ENCODE assay signal across 10 cellular contexts in the genomic region with DNA sequence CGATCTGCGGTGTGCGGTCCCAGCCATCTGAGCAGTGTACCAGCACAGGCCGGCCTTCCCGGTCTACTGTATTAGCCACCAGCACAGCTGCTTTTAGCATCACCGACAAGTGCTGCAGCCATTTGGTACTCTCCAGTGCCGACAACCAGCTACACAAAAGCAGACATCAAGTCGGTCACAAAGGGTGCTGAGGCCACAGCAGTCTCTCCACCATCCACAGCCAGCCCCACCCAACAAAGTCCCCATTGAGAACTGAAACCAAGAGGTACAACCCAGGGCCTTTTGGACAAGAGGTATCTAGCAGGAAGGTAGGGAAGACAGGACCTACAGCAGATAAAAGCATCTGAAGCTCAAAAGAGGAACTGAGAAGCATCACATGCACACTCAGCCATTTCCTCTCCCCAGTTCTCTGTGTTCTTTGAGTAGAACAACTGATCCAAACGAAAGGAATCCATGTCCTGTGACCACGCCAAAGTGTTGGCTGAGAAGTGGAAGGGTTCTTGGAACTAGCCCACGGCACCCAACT. TPM values are rescaled to one million over a fixed set of nuclear protein-coding genes. Genes with fewer than 3 reads are reported as not detected.
DNase-seq lines count a peak whose midpoint lies in the region; ATAC-seq lines count a peak whose summit lies in the region.
"Had no signal": no experiment of that assay in that cellular context is flagged by ENCODE, and none has a peak within 500 bp of the region (broad histone marks: within the 10 kb centered on the region; RNA-seq: fewer than 3 reads in every experiment).

No MANE protein-coding gene starts in this region.

- ATAC-seq in HG03039 (IDR thresholded peaks at IDR 0.05; ENCODE audit: unreplicated experiment): peak; percentile 85

- no peaks in the 10 kb centered on the region for H3K9me3 Mint-ChIP-seq in activated T-helper 2 cell treated with anti-CD3 and anti-CD28 coated beads, Interferon-gamma antibody, Interleukin-2, Interleukin-4, amounts not matched to agents 10 μg/mL and 5 μg/mL and 100 μg/mL, durations not matched to agents 14 hours and 24 hours and 36 hours

- DNase-seq in Ammon's horn (ENCODE audit: low spot score) (peak; percentile 31), GM19238 (ENCODE audit: insufficient read length, low spot score) (peak; percentile 73), SKM-1 (lab: John Stamatoyannopoulos, UW; ENCODE audit: unreplicated experiment) (peak; percentile 13), glomerular visceral epithelial cell (ENCODE audit: extremely low spot score) (no peak), superior temporal gyrus (ENCODE audit: extremely low spot score) (no peak), nucleus accumbens (lab: John Stamatoyannopoulos, UW) (no peak)
- no peak for DNase-seq in activated T-helper 2 cell treated with anti-CD3 and anti-CD28 coated beads, Interferon-gamma antibody, Interleukin-2, Interleukin-4, amounts not matched to agents 10 μg/mL and 5 μg/mL and 100 μg/mL, durations not matched to agents 14 hours and 24 hours and 36 hours (ENCODE audit: low spot score)
- DNase-seq: activated CD4-positive, CD25-positive, alpha-beta regulatory T cell treated with anti-CD3 and anti-CD28 coated beads, Interleukin-2, amount 50 U/mL, for 72 hours; dermis blood vessel endothelial cell had no signal

- no peak overlapping the region for H3K27ac Mint-ChIP-seq in activated T-helper 2 cell treated with anti-CD3 and anti-CD28 coated beads, Interferon-gamma antibody, Interleukin-2, Interleukin-4, amounts not matched to agents 10 μg/mL and 5 μg/mL and 100 μg/mL, durations not matched to agents 14 hours and 24 hours and 36 hours

- H3K27me3 Mint-ChIP-seq in activated T-helper 2 cell treated with anti-CD3 and anti-CD28 coated beads, Interferon-gamma antibody, Interleukin-2, Interleukin-4, amounts not matched to agents 10 μg/mL and 5 μg/mL and 100 μg/mL, durations not matched to agents 14 hours and 24 hours and 36 hours (ENCODE audit: low read depth): no peaks in the 10 kb centered on the region

- no peak overlapping the region for H3K4me3 Mint-ChIP-seq in activated T-helper 2 cell treated with anti-CD3 and anti-CD28 coated beads, Interferon-gamma antibody, Interleukin-2, Interleukin-4, amounts not matched to agents 10 μg/mL and 5 μg/mL and 100 μg/mL, durations not matched to agents 14 hours and 24 hours and 36 hours (ENCODE audit: low read depth)

- H3K4me1 Mint-ChIP-seq in activated T-helper 2 cell treated with anti-CD3 and anti-CD28 coated beads, Interferon-gamma antibody, Interleukin-2, Interleukin-4, amounts not matched to agents 10 μg/mL and 5 μg/mL and 100 μg/mL, durations not matched to agents 14 hours and 24 hours and 36 hours (ENCODE audit: low read depth): peaks cover 2% of the 10 kb centered on the region

- intact Hi-C loops in activated T-helper 2 cell treated with anti-CD3 and anti-CD28 coated beads, Interferon-gamma antibody, Interleukin-2, Interleukin-4, amounts not matched to agents 10 μg/mL and 5 μg/mL and 100 μg/mL, durations not matched to agents 14 hours and 24 hours and 36 hours (cut with micrococcal nuclease): no loop called here

- peaks cover 68% of the 10 kb centered on the region for H3K36me3 Mint-ChIP-seq in activated T-helper 2 cell treated with anti-CD3 and anti-CD28 coated beads, Interferon-gamma antibody, Interleukin-2, Interleukin-4, amounts not matched to agents 10 μg/mL and 5 μg/mL and 100 μg/mL, durations not matched to agents 14 hours and 24 hours and 36 hours (ENCODE audit: low read depth)

RNA-seq across cellular contexts. Expression of a gene that starts 9.5 kb away (rescaled TPM):
- total RNA-seq in activated T-helper 2 cell treated with anti-CD3 and anti-CD28 coated beads, Interferon-gamma antibody, Interleukin-2, Interleukin-4, amounts not matched to agents 10 μg/mL and 5 μg/mL and 100 μg/mL, durations not matched to agents 14 hours and 24 hours and 36 hours: 82.1 and 82.9 TPM in 2 replicates

RNA-seq across cellular contexts. Expression of a gene that starts 16.7 kb away (rescaled TPM):
- 1.5 and 1.6 TPM in 2 replicates for total RNA-seq in activated T-helper 2 cell treated with anti-CD3 and anti-CD28 coated beads, Interferon-gamma antibody, Interleukin-2, Interleukin-4, amounts not matched to agents 10 μg/mL and 5 μg/mL and 100 μg/mL, durations not matched to agents 14 hours and 24 hours and 36 hours

Comparison
In these comparisons a context has a peak if more than half of its experiments do, and no peak if none do; other contexts are left out.
1. DNase-seq: peak in Ammon's horn (single experiment), GM19238 (single experiment) and SKM-1 (single experiment); none in activated T-helper 2 cell treated with anti-CD3 and anti-CD28 coated beads, Interferon-gamma antibody, Interleukin-2, Interleukin-4, amounts not matched to agents 10 μg/mL and 5 μg/mL and 100 μg/mL, durations not matched to agents 14 hours and 24 hours and 36 hours (single experiment), glomerular visceral epithelial cell (single experiment), superior temporal gyrus (single experiment) and nucleus accumbens (0 of 56).